ENCODE assay signal across 30 cellular contexts in genomic region chr20:6045566-6045965, GRCh38. TPM values are rescaled to one million over a fixed set of nuclear protein-coding genes. Genes with fewer than 3 reads are reported as not detected.
DNase-seq lines count a peak whose midpoint lies in the region; ATAC-seq and TF ChIP-seq lines count a peak whose summit lies in the region.
"Had no signal": no experiment of that assay in that cellular context is flagged by ENCODE, and none has a peak within 500 bp of the region (broad histone marks: within the 10 kb centered on the region; RNA-seq: fewer than 3 reads in every experiment).

No MANE protein-coding gene starts in this region.

- H3K27me3 ChIP-seq in SK-N-SH (ENCODE audit: insufficient read depth), result no peaks in the 10 kb centered on the region
- no peaks in the 10 kb centered on the region for H3K27me3 ChIP-seq in tibial nerve
- H3K27me3 ChIP-seq: SJCRH30, upper lobe of right lung had no signal

- TF ChIP-seq EP300 in SK-N-SH (IDR thresholded peaks at IDR 0.05; ENCODE audit: borderline replicate concordance in 1 of 2, low read depth in 1 of 2, low read length in 1 of 2) (no peak), tibial nerve (IDR thresholded peaks at IDR 0.05) (no peak)

- H3K4me2 ChIP-seq in SK-N-SH, result no peak overlapping the region
- H3K4me2 ChIP-seq: BLaER1 treated with 17β-estradiol and CSF1 and Interleukin-3, amounts not matched to agents 10 nM and 100 nM had no signal

- H3K4me3 ChIP-seq in choroid plexus epithelial cell (ENCODE audit: low read depth, low read length), result no peak overlapping the region
- no peak overlapping the region for H3K4me3 ChIP-seq in SK-N-SH (ENCODE audit: low read depth in 2 of 2, low read length in 1 of 2)
- no peak overlapping the region for H3K4me3 ChIP-seq in tibial nerve
- H3K4me3 ChIP-seq: BLaER1 treated with 17β-estradiol and CSF1 and Interleukin-3, amounts not matched to agents 10 nM and 100 nM; prostate gland; SJCRH30; upper lobe of right lung had no signal

- H3K9ac ChIP-seq in SK-N-SH, result no peak overlapping the region
- H3K9ac ChIP-seq: BLaER1 treated with 17β-estradiol and CSF1 and Interleukin-3, amounts not matched to agents 10 nM and 100 nM had no signal

- H3K27ac Mint-ChIP-seq in activated naive CD4-positive, alpha-beta T cell treated with anti-CD3 and anti-CD28 coated beads for 36 hours, result peak overlapping the region; percentile 68
- H3K27ac Mint-ChIP-seq: activated CD4-positive, alpha-beta memory T cell treated with anti-CD3 and anti-CD28 coated beads, Interleukin-2, amount 10 ng/mL, durations not matched to agents 7 days and 5 days; activated naive CD8-positive, alpha-beta T cell treated with anti-CD3 and anti-CD28 coated beads, Interleukin-2, amount 10 ng/mL, durations not matched to agents 7 days and 5 days; activated T-helper 2 cell treated with anti-CD3 and anti-CD28 coated beads, Interferon-gamma antibody, Interleukin-2, Interleukin-4, amounts not matched to agents 10 μg/mL and 5 μg/mL and 100 μg/mL, durations not matched to agents 14 hours and 24 hours and 36 hours; T-cell had no signal

- DNase-seq in activated naive CD4-positive, alpha-beta T cell treated with anti-CD3 and anti-CD28 coated beads for 36 hours, result no peak
- DNase-seq in activated naive CD4-positive, alpha-beta T cell treated with anti-CD3 and anti-CD28 coated beads, Interleukin-2, amount 50 U/mL, for 16 hours, result no peak
- DNase-seq in M059J (ENCODE audit: low read depth) (peak; percentile 77), choroid plexus epithelial cell (ENCODE audit: low read depth) (peak; percentile 60), renal cortical epithelial cell (ENCODE audit: low read depth) (peak; percentile 43), SK-N-SH (no peak), tibial nerve (ENCODE audit: low spot score in 2 of 2) (no peak)
- DNase-seq: 8988T; activated CD4-positive, alpha-beta memory T cell treated with anti-CD3 and anti-CD28 coated beads, Interleukin-2, amount 10 ng/mL, durations not matched to agents 7 days and 5 days; activated CD4-positive, CD25-positive, alpha-beta regulatory T cell treated with anti-CD3 and anti-CD28 coated beads, Interleukin-2, amount 50 U/mL, for 72 hours; activated naive CD8-positive, alpha-beta T cell treated with anti-CD3 and anti-CD28 coated beads, Interleukin-2, amount 10 ng/mL, durations not matched to agents 7 days and 5 days; Caco-2; DMS79 treated with DMSO at 0.1 percent for 48 hours; head of caudate nucleus; KG1; left cardiac atrium; NCI-H1048; NCI-H1694 treated with DMSO at 0.1 percent for 48 hours; NCI-H2171 treated with DMSO at 0.1 percent for 48 hours; NCI-H524 treated with DMSO at 0.1 percent for 48 hours; SJCRH30; small intestine; stimulated activated CD4-positive, alpha-beta T cell treated with anti-CD3 and anti-CD28 coated beads, Interleukin-2, amount 100 ng/mL, for 24 hours; T-cell; upper lobe of right lung had no signal

- H3K27ac ChIP-seq in SK-N-SH (ENCODE audit: low read depth in 2 of 2, low read length in 1 of 2), result no peak overlapping the region
- no peak overlapping the region for H3K27ac ChIP-seq in tibial nerve
- H3K27ac ChIP-seq: BLaER1 treated with 17β-estradiol and CSF1 and Interleukin-3, amounts not matched to agents 10 nM and 100 nM; prostate gland; SJCRH30; upper lobe of right lung had no signal

- H3K4me1 ChIP-seq in SK-N-SH (ENCODE audit: control insufficient read depth in 1 of 2, insufficient read depth in 2 of 2, low read depth in 1 of 2, low read length in 1 of 2) (no peaks in the 10 kb centered on the region), tibial nerve (no peaks in the 10 kb centered on the region)
- H3K4me1 ChIP-seq: Caco-2, prostate gland, SJCRH30, upper lobe of right lung had no signal

- H3K9me3 Mint-ChIP-seq in activated naive CD4-positive, alpha-beta T cell treated with anti-CD3 and anti-CD28 coated beads for 36 hours, result no peaks in the 10 kb centered on the region
- H3K9me3 Mint-ChIP-seq: activated CD4-positive, alpha-beta memory T cell treated with anti-CD3 and anti-CD28 coated beads, Interleukin-2, amount 10 ng/mL, durations not matched to agents 7 days and 5 days; activated naive CD8-positive, alpha-beta T cell treated with anti-CD3 and anti-CD28 coated beads, Interleukin-2, amount 10 ng/mL, durations not matched to agents 7 days and 5 days; activated T-helper 2 cell treated with anti-CD3 and anti-CD28 coated beads, Interferon-gamma antibody, Interleukin-2, Interleukin-4, amounts not matched to agents 10 μg/mL and 5 μg/mL and 100 μg/mL, durations not matched to agents 14 hours and 24 hours and 36 hours; T-cell had no signal

- no peaks in the 10 kb centered on the region for H3F3A ChIP-seq in SK-N-SH (replicated peaks; ENCODE audit: insufficient read depth)

- no peak for TF ChIP-seq RAD21 in SK-N-SH (IDR thresholded peaks at IDR 0.05; ENCODE audit: low read length)

- H3K36me3 Mint-ChIP-seq in activated naive CD4-positive, alpha-beta T cell treated with anti-CD3 and anti-CD28 coated beads for 36 hours (ENCODE audit: low read depth), result peaks cover 12% of the 10 kb centered on the region

- ATAC-seq in HG03521 (IDR thresholded peaks at IDR 0.05; ENCODE audit: unreplicated experiment), result no peak
- ATAC-seq: left cardiac atrium, T-cell, upper lobe of right lung had no signal

- peaks cover 4% of the 10 kb centered on the region for H3K27me3 Mint-ChIP-seq in activated naive CD4-positive, alpha-beta T cell treated with anti-CD3 and anti-CD28 coated beads for 36 hours (ENCODE audit: low read depth)

- H3K4me3 Mint-ChIP-seq in activated naive CD4-positive, alpha-beta T cell treated with anti-CD3 and anti-CD28 coated beads for 36 hours, result no peak overlapping the region
- H3K4me3 Mint-ChIP-seq: activated CD4-positive, alpha-beta memory T cell treated with anti-CD3 and anti-CD28 coated beads, Interleukin-2, amount 10 ng/mL, durations not matched to agents 7 days and 5 days; activated naive CD8-positive, alpha-beta T cell treated with anti-CD3 and anti-CD28 coated beads, Interleukin-2, amount 10 ng/mL, durations not matched to agents 7 days and 5 days; T-cell had no signal

- no peaks in the 10 kb centered on the region for H3K4me1 Mint-ChIP-seq in activated naive CD4-positive, alpha-beta T cell treated with anti-CD3 and anti-CD28 coated beads for 36 hours (ENCODE audit: low read depth)
- H3K4me1 Mint-ChIP-seq: T-cell had no signal

- intact Hi-C loops in activated naive CD4-positive, alpha-beta T cell treated with anti-CD3 and anti-CD28 coated beads for 36 hours (cut with micrococcal nuclease), result no loop called here

- POLR2A ChIA-PET in SK-N-SH (lab: Yijun Ruan, JAX), result no interaction called here

- H3K9me3 ChIP-seq in SK-N-SH (no peaks in the 10 kb centered on the region), tibial nerve (no peaks in the 10 kb centered on the region)
- H3K9me3 ChIP-seq: Caco-2, prostate gland, SJCRH30, upper lobe of right lung had no signal

- TF ChIP-seq POLR2A in tibial nerve (IDR thresholded peaks at IDR 0.05), result no peak

- H3K36me3 ChIP-seq in SK-N-SH (replicated peaks in 1 of 2; ENCODE audit: control insufficient read depth in 1 of 2, insufficient read depth in 2 of 2, low read length in 1 of 2) (peaks cover 0 to 9% of the 10 kb centered on the region in 2 experiments), tibial nerve (peaks cover 0 to 35% (median 9%) of the 10 kb centered on the region in 3 donors)
- H3K36me3 ChIP-seq: prostate gland had no signal

- H2AFZ ChIP-seq in SK-N-SH (ENCODE audit: low read depth), result no peak overlapping the region

- TF ChIP-seq CTCF in choroid plexus epithelial cell (conservative IDR thresholded peaks at IDR 0.05; ENCODE audit: low read depth, low read length), result no peak
- TF ChIP-seq CTCF in SK-N-SH (IDR thresholded peaks at IDR 0.05), result no peak
- no peak for TF ChIP-seq CTCF in tibial nerve (IDR thresholded peaks at IDR 0.05)

- CTCF ChIA-PET in activated naive CD4-positive, alpha-beta T cell treated with anti-CD3 and anti-CD28 coated beads for 36 hours (lab: Charles Lee), result no interaction called here
- CTCF ChIA-PET in SK-N-SH (lab: Yijun Ruan, JAX), result interaction anchor here (0.5 kb wide), 1 partner anchor 517 kb away, joined by 3 read pairs; no protein-coding TSS in a partner anchor

- H3K9me2 ChIP-seq in SK-N-SH, result no peaks in the 10 kb centered on the region

- H4K20me1 ChIP-seq in SK-N-SH (ENCODE audit: insufficient read depth), result no peaks in the 10 kb centered on the region

- no peaks in the 10 kb centered on the region for H3K79me2 ChIP-seq in SK-N-SH (ENCODE audit: insufficient read depth)

TF ChIP-seq in SK-N-SH, 30 proteins besides CTCF, POLR2A, EP300 and RAD21:
- TF ChIP-seq EZH2phosphoT487 (IDR thresholded peaks at IDR 0.05; ENCODE audit: borderline replicate concordance, low read depth), result no peak

RNA-seq across cellular contexts. Expression of gene LRRN4, which starts 8.3 kb away (rescaled TPM):
- total RNA-seq in activated naive CD4-positive, alpha-beta T cell treated with anti-CD3 and anti-CD28 coated beads for 36 hours, result not detected
- total RNA-seq in M059J (2014; rRNA removed; shearing (Covaris generic)), result 0.76 and 1.3 TPM in 2 replicates
- total RNA-seq in renal cortical epithelial cell, result 81.4 and 113 TPM in 2 replicates
- polyA plus RNA-seq in SK-N-SH (2012; rRNA removed), result 0.05 TPM in 1 of 2 replicates, not detected in the other
- polyA plus RNA-seq in SK-N-SH (2012; cell fraction: cytosol; rRNA removed), result 0.01 and 0.03 TPM in 2 replicates
- 0.05 and 0.06 TPM in 2 replicates for polyA plus RNA-seq in SK-N-SH (2012; cell fraction: nucleus; rRNA removed)
- not detected for total RNA-seq in tibial nerve
- total RNA-seq: activated CD4-positive, alpha-beta memory T cell treated with anti-CD3 and anti-CD28 coated beads, Interleukin-2, amount 10 ng/mL, durations not matched to agents 7 days and 5 days; activated naive CD8-positive, alpha-beta T cell treated with anti-CD3 and anti-CD28 coated beads, Interleukin-2, amount 10 ng/mL, durations not matched to agents 7 days and 5 days; activated T-helper 2 cell treated with anti-CD3 and anti-CD28 coated beads, Interferon-gamma antibody, Interleukin-2, Interleukin-4, amounts not matched to agents 10 μg/mL and 5 μg/mL and 100 μg/mL, durations not matched to agents 14 hours and 24 hours and 36 hours; HT1080 had no signal

RNA-seq across cellular contexts. Expression of gene CRLS1, which starts 39.6 kb away (rescaled TPM):
- 10 to 100 TPM; 30.3 to 32.4 TPM for total RNA-seq in activated naive CD4-positive, alpha-beta T cell treated with anti-CD3 and anti-CD28 coated beads for 36 hours
- total RNA-seq in M059J (2014; rRNA removed; shearing (Covaris generic)), result 85.0 and 95.1 TPM in 2 replicates
- total RNA-seq in renal cortical epithelial cell (62.3 and 84.2 TPM in 2 replicates), tibial nerve (10 to 100 TPM; 38.7 to 73.5 (median 57.3) TPM)
- polyA plus RNA-seq in SK-N-SH (2012; rRNA removed), result 32.7 and 53.1 TPM in 2 replicates
- polyA plus RNA-seq in SK-N-SH (2012; cell fraction: cytosol; rRNA removed), result 43.1 and 45.4 TPM in 2 replicates
- 26.4 and 47.1 TPM in 2 replicates for polyA plus RNA-seq in SK-N-SH (2012; cell fraction: nucleus; rRNA removed)

Comparison
In these comparisons a context has a peak if more than half of its experiments do, and no peak if none do; other contexts are left out.
1. DNase-seq: peak in M059J (single experiment), choroid plexus epithelial cell (single experiment) and renal cortical epithelial cell (single experiment); none in activated naive CD4-positive, alpha-beta T cell treated with anti-CD3 and anti-CD28 coated beads for 36 hours (single experiment), activated naive CD4-positive, alpha-beta T cell treated with anti-CD3 and anti-CD28 coated beads, Interleukin-2, amount 50 U/mL, for 16 hours (single experiment), SK-N-SH (single experiment) and tibial nerve (0 of 2).
2. RNA of gene LRRN4, which starts 8.3 kb away (total RNA-seq): 81.4 to 113 TPM in renal cortical epithelial cell; 0.76 to 1.3 TPM in M059J, not detected in activated naive CD4-positive, alpha-beta T cell treated with anti-CD3 and anti-CD28 coated beads for 36 hours and not detected in tibial nerve; every median in the first group is over 10 times any median in the second.